Comparison of ENCODE assay signal across 8 cellular contexts in genomic region chr6:70667711-70668498, GRCh38. TPM values are rescaled to one million over a fixed set of nuclear protein-coding genes. Genes with fewer than 3 reads are reported as not detected.
A peak's percentile ranks its signal among the peaks of the same experiment; 100 is the strongest.
DNase-seq lines count a peak whose midpoint lies in the region; ATAC-seq and TF ChIP-seq lines count a peak whose summit lies in the region.

TSS of gene SMAP1 (plus strand) at chr6:70667883. CDS start at chr6:70668024, 141 bp downstream.

- H3K18ac ChIP-seq in IMR-90 (ENCODE audit: low read depth, low read length): peak within 1 kb of the TSS; percentile 96

- H3K36me3 ChIP-seq in IMR-90 (ENCODE audit: control insufficient read depth, insufficient read depth, low read length) (no peaks in the 10 kb centered on the region), mucosa of rectum (ENCODE audit: control insufficient read depth in 2 of 2, insufficient read depth in 2 of 2, low read length in 2 of 2) (no peaks in the 10 kb centered on the region)

- peak within 1 kb of the TSS; percentile 92 for H3K4ac ChIP-seq in IMR-90 (ENCODE audit: low read depth, low read length)

- H2BK15ac ChIP-seq in IMR-90 (ENCODE audit: low read depth, low read length): peak within 1 kb of the TSS; percentile 30; the same call in 1 of the 3 replicates

- CTCF ChIA-PET in IMR-90 (lab: Yijun Ruan, JAX): no interaction called here

- peak within 1 kb of the TSS; percentile 79; the same call in 1 of the 2 replicates for H3K56ac ChIP-seq in IMR-90 (ENCODE audit: extremely low read depth, insufficient read depth, low read length)

- H3K27me3 ChIP-seq in IMR-90 (ENCODE audit: control insufficient read depth, insufficient read depth, low read length) (no peaks in the 10 kb centered on the region), mucosa of rectum (ENCODE audit: control insufficient read depth in 2 of 2, insufficient read depth in 2 of 2, low read length in 2 of 2) (no peaks in the 10 kb centered on the region)

- ATAC-seq in GM21529 (IDR thresholded peaks at IDR 0.05; ENCODE audit: unreplicated experiment): peak; percentile 85
- peak; percentile 97 for ATAC-seq in IMR-90 (ENCODE audit: low read depth)

- peak within 1 kb of the TSS; percentile 88 for H3K9ac ChIP-seq in IMR-90 (ENCODE audit: low read depth, low read length)
- H3K9ac ChIP-seq in mucosa of rectum (ENCODE audit: low read depth in 1 of 2, low read length in 2 of 2): peak within 1 kb of the TSS; percentile 88 to 96

- peak within 1 kb of the TSS; percentile 97 for H3K4me3 ChIP-seq in IMR-90 (ENCODE audit: insufficient read depth, low read depth, low read length)
- peak within 1 kb of the TSS; percentile 74 for H3K4me3 ChIP-seq in epithelial cell of proximal tubule (ENCODE audit: low read depth, low read length)
- peak within 1 kb of the TSS; percentile 90 for H3K4me3 ChIP-seq in mucosa of rectum (ENCODE audit: low read length in 2 of 2)

- peak within 1 kb of the TSS; percentile 64 for H2BK120ac ChIP-seq in IMR-90 (ENCODE audit: low read depth, low read length)

- dilution Hi-C loops in IMR-90 (cut with HindIII; ENCODE audit: low sequenced_read_pairs, unreplicated experiment): no loop called here

- H3K79me1 ChIP-seq in IMR-90 (ENCODE audit: low read depth in 1 of 2, low read length in 2 of 2): peaks cover 14 to 28% of the 10 kb centered on the region in 2 experiments

- H3K23ac ChIP-seq in IMR-90 (ENCODE audit: low read depth, low read length): peak within 1 kb of the TSS; percentile 96

- H2BK20ac ChIP-seq in IMR-90 (ENCODE audit: low read depth, low read length): no peak within 1 kb of the TSS

- intact Hi-C loops in IMR-90 (cut with micrococcal nuclease): loop anchor here (5.0 kb wide), 1 partner anchor 101 kb away; the partner anchor contains the start of gene SDHAF4

- peak within 1 kb of the TSS; percentile 97 for H2AK9ac ChIP-seq in IMR-90 (replicated peaks; ENCODE audit: low read depth, low read length, poor library complexity)

- H2AFZ ChIP-seq in IMR-90 (replicated peaks; ENCODE audit: low read length, poor library complexity): peak within 1 kb of the TSS; percentile 95

- H2AK5ac ChIP-seq in IMR-90 (ENCODE audit: low read depth, low read length): peak within 1 kb of the TSS; percentile 29; the same call in 1 of the 2 replicates

- TF ChIP-seq CTCF in IMR-90 (conservative IDR thresholded peaks at IDR 0.05; ENCODE audit: low read depth, low read length) (no peak), epithelial cell of proximal tubule (conservative IDR thresholded peaks at IDR 0.05; ENCODE audit: low read depth, low read length) (no peak)

- peaks cover 4% of the 10 kb centered on the region; the same call in 1 of the 2 replicates for H3K9me1 ChIP-seq in IMR-90 (ENCODE audit: insufficient read depth, low read length)

- H4K8ac ChIP-seq in IMR-90 (ENCODE audit: low read depth in 2 of 2, low read length in 2 of 2): peak within 1 kb of the TSS; percentile 99 to 100

- no TSS peak for BruUV-seq in IMR-90 (replicated peaks; lab: Mats Ljungman, UMichigan)

- in situ Hi-C loops in IMR-90 (cut with MboI; ENCODE audit: low sequenced_read_pairs): no loop called here

- peak within 1 kb of the TSS; percentile 86 for H2BK5ac ChIP-seq in IMR-90 (ENCODE audit: low read depth, low read length, poor library complexity, severe bottlenecking)

- H3K4me1 ChIP-seq in IMR-90 (ENCODE audit: control insufficient read depth, insufficient read depth, low read length) (no peaks in the 10 kb centered on the region), mucosa of rectum (ENCODE audit: control insufficient read depth in 2 of 2, insufficient read depth in 2 of 2, low read length in 2 of 2) (peaks cover 15 to 33% of the 10 kb centered on the region in 2 donors)

- 0% methylated on average over 22 of the region's 90 CpGs; no CpG with 5 or more reads in 1 of the 2 experiments for WGBS in IMR-90 (ENCODE audit: extremely low coverage in 2 of 2, insufficient read length in 1 of 2), 2 experiments

- no peak for TF ChIP-seq RAD21 in IMR-90 (IDR thresholded peaks at IDR 0.05; ENCODE audit: low read length)

- peak; percentile 63 for TF ChIP-seq POLR2A in IMR-90 (IDR thresholded peaks at IDR 0.05; ENCODE audit: low read depth, low read length)

- H3K9me3 ChIP-seq in IMR-90 (ENCODE audit: control insufficient read depth, insufficient read depth, low read length) (no peaks in the 10 kb centered on the region), mucosa of rectum (ENCODE audit: control insufficient read depth in 2 of 2, low read length in 2 of 2) (no peaks in the 10 kb centered on the region)

- peak within 1 kb of the TSS; percentile 100 for H3K4me2 ChIP-seq in IMR-90 (ENCODE audit: low read depth, low read length)

- peak within 1 kb of the TSS; percentile 84 for H3K27ac ChIP-seq in IMR-90 (ENCODE audit: insufficient read depth, low read length)
- H3K27ac ChIP-seq in mucosa of rectum (ENCODE audit: low read depth in 2 of 2, low read length in 2 of 2): peak within 1 kb of the TSS; percentile 93

- H4K5ac ChIP-seq in IMR-90 (ENCODE audit: low read depth, low read length): peak within 1 kb of the TSS; percentile 100

- POLR2A ChIA-PET in IMR-90 (lab: Charles Lee; ENCODE audit: unreplicated experiment): no interaction called here

- DNase-seq in DMS153 treated with DMSO at 0.1 percent for 48 hours (lab: John Stamatoyannopoulos, UW; ENCODE audit: unreplicated experiment) (peak; percentile 79), IMR-90 (peak; percentile 84), OCI-M1 (lab: John Stamatoyannopoulos, UW) (peak; percentile 94), epithelial cell of proximal tubule (ENCODE audit: low read depth) (no peak)
- DNase-seq in activated T-cell treated with anti-CD3 and anti-CD28 coated beads, Interleukin-2, amount 50 U/mL, for 1 hour: peak; percentile 93
- peak; percentile 81 to 89 for DNase-seq in stimulated activated CD8-positive, alpha-beta memory T cell treated with anti-CD3 and anti-CD28 coated beads, Interleukin-4, amount 100 ng/mL, for 4 hours (ENCODE audit: low read depth in 2 of 2, low spot score in 1 of 2)

- H4K20me1 ChIP-seq in IMR-90 (ENCODE audit: insufficient read depth, low read length): peaks cover 4% of the 10 kb centered on the region; the same call in 1 of the 2 replicates

- H3K14ac ChIP-seq in IMR-90 (replicated peaks; ENCODE audit: low read depth, low read length): peak within 1 kb of the TSS; percentile 94

- peak within 1 kb of the TSS; percentile 88 for H4K91ac ChIP-seq in IMR-90 (ENCODE audit: insufficient read depth, low read depth, low read length)

TF ChIP-seq in IMR-90, 13 proteins besides CTCF, POLR2A, EP300 and RAD21:
- TF ChIP-seq MAZ (IDR thresholded peaks at IDR 0.05; ENCODE audit: borderline replicate concordance, low read depth, low read length): peak; percentile 66; the same call in 1 of the 2 replicates
- TF ChIP-seq RCOR1 (IDR thresholded peaks at IDR 0.05; ENCODE audit: insufficient replicate concordance, low read length): no peak
- TF ChIP-seq FOS (IDR thresholded peaks at IDR 0.05; ENCODE audit: low read depth, low read length): no peak
- no peak for TF ChIP-seq NFE2L2 (IDR thresholded peaks at IDR 0.05; ENCODE audit: low read depth, low read length)
- TF ChIP-seq RFX5 (IDR thresholded peaks at IDR 0.05; ENCODE audit: low read depth, low read length): no peak
- TF ChIP-seq USF2 (IDR thresholded peaks at IDR 0.05; ENCODE audit: low read depth, low read length): no peak
- TF ChIP-seq BHLHE40 (IDR thresholded peaks at IDR 0.05; ENCODE audit: low read depth, low read length): peak; percentile 65; the same call in 1 of the 2 replicates
- no peak for TF ChIP-seq MXI1 (IDR thresholded peaks at IDR 0.05; ENCODE audit: borderline replicate concordance, low read depth, low read length)
- no peak for TF ChIP-seq CEBPB (IDR thresholded peaks at IDR 0.05; ENCODE audit: low read depth, low read length)
- TF ChIP-seq SMC3 (IDR thresholded peaks at IDR 0.05; ENCODE audit: low read depth, low read length): no peak
- TF ChIP-seq CHD1 (IDR thresholded peaks at IDR 0.05; ENCODE audit: low read depth, low read length): peak; percentile 80; the same call in 1 of the 2 replicates

RNA-seq across cellular contexts. Expression of gene SMAP1, which starts in this region (rescaled TPM):
- 16.7 and 18.1 TPM in 2 replicates for total RNA-seq in IMR-90 (2012; rRNA removed)
- polyA plus RNA-seq in IMR-90 (2012; rRNA removed): 14.6 and 14.8 TPM in 2 replicates
- polyA plus RNA-seq in IMR-90 (2012; cell fraction: cytosol; rRNA removed): 6.5 and 8.6 TPM in 2 replicates
- 6.9 and 11.9 TPM in 2 replicates for polyA plus RNA-seq in IMR-90 (2012; cell fraction: nucleus; rRNA removed; ENCODE audit: low replicate concordance)
- 19.6 and 24.7 TPM in 2 replicates for total RNA-seq in epithelial cell of proximal tubule
